In the genomic region with DNA sequence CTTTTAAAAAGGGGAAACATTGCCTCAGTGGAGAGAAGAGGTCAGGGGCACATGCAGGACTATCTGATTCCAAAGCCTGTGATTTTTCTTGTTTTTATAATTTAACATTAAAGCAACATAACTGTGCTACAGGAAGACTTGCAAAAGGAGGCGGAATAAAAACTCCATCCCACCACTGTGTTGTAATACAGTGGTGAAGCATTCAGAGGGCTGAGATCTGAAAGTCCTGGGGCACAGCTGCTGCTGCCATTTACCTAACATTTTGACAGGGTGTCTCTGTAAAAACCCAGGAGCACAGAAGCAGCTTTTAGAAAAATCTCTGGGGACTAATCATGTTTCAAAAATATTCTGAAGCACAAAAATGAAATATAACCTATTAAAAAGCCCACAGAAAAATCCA, we compare ENCODE assay signal across 29 cellular contexts.
"Had no signal": no experiment of that assay in that cellular context is flagged by ENCODE, and none has a peak within 500 bp of the region (broad histone marks: within the 10 kb centered on the region; RNA-seq: fewer than 3 reads in every experiment).

No MANE protein-coding gene starts in this region.

- DNase-seq: activated CD4-positive, alpha-beta memory T cell treated with anti-CD3 and anti-CD28 coated beads for 36 hours; activated CD4-positive, alpha-beta T cell treated with anti-CD3 and anti-CD28 coated beads for 48 hours; activated CD8-positive, alpha-beta memory T cell treated with anti-CD3 and anti-CD28 coated beads, Interleukin-2, amount 50 U/mL, for 4 hours; activated gamma-delta T cell; activated naive CD4-positive, alpha-beta T cell treated with anti-CD3 and anti-CD28 coated beads, Interleukin-2, amount 10 ng/mL, durations not matched to agents 7 days and 5 days; activated T-cell treated with anti-CD3 and anti-CD28 coated beads, Interleukin-2, amount 50 U/mL, for 1 hour; amniotic stem cell; brain microvascular endothelial cell; caudate nucleus; endodermal cell; glutamatergic neuron; islet precursor cell; left ventricle myocardium inferior; naive thymus-derived CD8-positive, alpha-beta T cell; occipital lobe; psoas muscle; right cardiac atrium; stimulated activated CD4-positive, alpha-beta T cell treated with anti-CD3 and anti-CD28 coated beads, Interleukin-4, amount 100 ng/mL, for 1 hour; stimulated activated naive CD8-positive, alpha-beta T cell treated with anti-CD3 and anti-CD28 coated beads, Interleukin-15, Interleukin-2, amounts not matched to agents 100 U/mL and 50 U/mL, for 24 hours; testis; transverse colon; WERI-Rb-1 had no signal

- H3K36me3 Mint-ChIP-seq: activated CD4-positive, alpha-beta memory T cell treated with anti-CD3 and anti-CD28 coated beads for 36 hours; activated naive CD4-positive, alpha-beta T cell treated with anti-CD3 and anti-CD28 coated beads, Interleukin-2, amount 10 ng/mL, durations not matched to agents 7 days and 5 days; naive thymus-derived CD8-positive, alpha-beta T cell had no signal

- H3K27ac Mint-ChIP-seq: activated CD4-positive, alpha-beta memory T cell treated with anti-CD3 and anti-CD28 coated beads for 36 hours; activated naive CD4-positive, alpha-beta T cell treated with anti-CD3 and anti-CD28 coated beads, Interleukin-2, amount 10 ng/mL, durations not matched to agents 7 days and 5 days; activated T-helper 1 cell treated with anti-CD3 and anti-CD28 coated beads, Interleukin-12 subunit alpha, Interleukin-12 subunit beta, Interleukin-2, Interleukin-4 antibody, amounts not matched to agents 30 ng/mL and 10 ng/mL and 1 ng/mL, durations not matched to agents 14 hours and 24 hours and 36 hours; dendritic cell treated with granulocyte-macrophage colony-stimulating factor and Interleukin-4, amounts not matched to agents 40 ng/mL and 50 ng/mL, for 4 days; endodermal cell; naive thymus-derived CD8-positive, alpha-beta T cell had no signal

- H2AFZ ChIP-seq: parathyroid adenoma had no signal

- H3K27me3 ChIP-seq: brain microvascular endothelial cell, testis, transverse colon had no signal

- H3K36me3 ChIP-seq: brain microvascular endothelial cell, transverse colon, WERI-Rb-1 had no signal

- ATAC-seq: activated CD4-positive, CD25-positive, alpha-beta regulatory T cell treated with anti-CD3 and anti-CD28 coated beads, Interleukin-2, amount 50 U/mL, for 24 hours; esophagus mucosa; naive thymus-derived CD8-positive, alpha-beta T cell; right cardiac atrium; stimulated activated naive CD8-positive, alpha-beta T cell treated with anti-CD3 and anti-CD28 coated beads, Interleukin-15, Interleukin-2, amounts not matched to agents 100 U/mL and 50 U/mL, for 24 hours had no signal

- H3K27me3 Mint-ChIP-seq: activated CD4-positive, alpha-beta memory T cell treated with anti-CD3 and anti-CD28 coated beads for 36 hours; activated naive CD4-positive, alpha-beta T cell treated with anti-CD3 and anti-CD28 coated beads, Interleukin-2, amount 10 ng/mL, durations not matched to agents 7 days and 5 days; dendritic cell treated with granulocyte-macrophage colony-stimulating factor and Interleukin-4, amounts not matched to agents 40 ng/mL and 50 ng/mL, for 4 days; naive thymus-derived CD8-positive, alpha-beta T cell had no signal

- H3K4me1 ChIP-seq: parathyroid adenoma, psoas muscle, testis, transverse colon had no signal

- H3K9me3 ChIP-seq: testis, transverse colon had no signal

- H3K4me3 Mint-ChIP-seq: activated CD4-positive, alpha-beta memory T cell treated with anti-CD3 and anti-CD28 coated beads for 36 hours; activated naive CD4-positive, alpha-beta T cell treated with anti-CD3 and anti-CD28 coated beads, Interleukin-2, amount 10 ng/mL, durations not matched to agents 7 days and 5 days; activated T-helper 1 cell treated with anti-CD3 and anti-CD28 coated beads, Interleukin-12 subunit alpha, Interleukin-12 subunit beta, Interleukin-2, Interleukin-4 antibody, amounts not matched to agents 30 ng/mL and 10 ng/mL and 1 ng/mL, durations not matched to agents 14 hours and 24 hours and 36 hours; dendritic cell treated with granulocyte-macrophage colony-stimulating factor and Interleukin-4, amounts not matched to agents 40 ng/mL and 50 ng/mL, for 4 days; endodermal cell; naive thymus-derived CD8-positive, alpha-beta T cell; neural crest cell had no signal

- H3K4me1 Mint-ChIP-seq: activated naive CD4-positive, alpha-beta T cell treated with anti-CD3 and anti-CD28 coated beads, Interleukin-2, amount 10 ng/mL, durations not matched to agents 7 days and 5 days; naive thymus-derived CD8-positive, alpha-beta T cell; neural crest cell had no signal

- H3K4me3 ChIP-seq: left ventricle myocardium inferior, lung, psoas muscle, testis, transverse colon had no signal

- H3K27ac ChIP-seq: brain microvascular endothelial cell, left ventricle myocardium inferior, parathyroid adenoma, psoas muscle, testis, transverse colon, WERI-Rb-1 had no signal

- H3K9ac ChIP-seq: parathyroid adenoma had no signal

- H3K79me2 ChIP-seq: parathyroid adenoma had no signal
